Comparison of ENCODE assay signal across 7 cellular contexts in the genomic region with DNA sequence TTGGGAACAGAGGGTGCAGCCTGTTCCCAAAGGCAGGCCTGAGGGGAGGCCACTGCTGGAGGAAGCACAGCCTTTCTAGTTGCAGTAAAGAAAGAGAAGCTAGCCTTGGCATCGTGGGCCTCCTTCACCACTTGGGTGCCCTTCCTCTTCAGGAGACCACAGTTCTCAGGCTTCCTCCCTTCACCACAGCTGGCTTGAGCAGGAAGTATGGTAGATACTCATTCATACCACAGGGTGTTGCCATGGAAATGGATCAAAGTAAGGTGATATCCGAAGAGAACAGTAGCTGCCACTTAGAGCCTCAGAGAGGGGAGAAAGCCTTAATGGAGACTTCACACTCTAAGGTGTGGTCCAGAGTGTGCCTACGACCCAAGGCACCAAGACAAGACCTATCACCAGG.
DNase-seq lines count a peak whose midpoint lies in the region; ATAC-seq and TF ChIP-seq lines count a peak whose summit lies in the region.

No MANE protein-coding gene starts in this region.

- H3K4me1 Mint-ChIP-seq in T-helper 1 cell treated with Interleukin-12 subunit alpha and Interleukin-12 subunit beta and Interleukin-4 antibody, amounts not matched to agents 30 μg/mL and 1 μg/mL, for 36 hours (ENCODE audit: low read depth) = peaks cover 47% of the 10 kb centered on the region

- TF ChIP-seq CTCF in ovary (IDR thresholded peaks at IDR 0.05) = no peak

- intact Hi-C loops in ovary (cut with DNase I) = no loop called here

- H3K27me3 Mint-ChIP-seq in T-helper 1 cell treated with Interleukin-12 subunit alpha and Interleukin-12 subunit beta and Interleukin-4 antibody, amounts not matched to agents 30 μg/mL and 1 μg/mL, for 36 hours (ENCODE audit: low read depth) = no peaks in the 10 kb centered on the region

- no peak for TF ChIP-seq POLR2A in ovary (IDR thresholded peaks at IDR 0.05)

- 83 to 88% (median 87%) methylated on average over 3 of the region's 3 CpGs for WGBS in ovary, 3 donors

- peak overlapping the region; percentile 97 for H3K27ac Mint-ChIP-seq in T-helper 1 cell treated with Interleukin-12 subunit alpha and Interleukin-12 subunit beta and Interleukin-4 antibody, amounts not matched to agents 30 μg/mL and 1 μg/mL, for 36 hours

- DNase-seq in NCI-H1694 (lab: John Stamatoyannopoulos, UW) (no peak), NCI-H510A (lab: John Stamatoyannopoulos, UW) (no peak), ovary (no peak)

- H3K9me3 Mint-ChIP-seq in T-helper 1 cell treated with Interleukin-12 subunit alpha and Interleukin-12 subunit beta and Interleukin-4 antibody, amounts not matched to agents 30 μg/mL and 1 μg/mL, for 36 hours = no peaks in the 10 kb centered on the region

- no peaks in the 10 kb centered on the region for H3K9me3 ChIP-seq in ovary

- ATAC-seq in GM19372 (IDR thresholded peaks at IDR 0.05; ENCODE audit: low read depth, unreplicated experiment) = peak; percentile 54
- ATAC-seq in HG03097 (IDR thresholded peaks at IDR 0.05; ENCODE audit: low FRiP score, unreplicated experiment) = peak; percentile 68
- ATAC-seq in esophagus mucosa = peak; percentile 24

- no peak for TF ChIP-seq EP300 in ovary (IDR thresholded peaks at IDR 0.05)

- H3K36me3 ChIP-seq in ovary = no peaks in the 10 kb centered on the region

- H3K27me3 ChIP-seq in ovary = no peaks in the 10 kb centered on the region

- H3K4me3 ChIP-seq in ovary = no peak overlapping the region

- no peak overlapping the region for H3K27ac ChIP-seq in ovary

- peaks cover 5% of the 10 kb centered on the region for H3K36me3 Mint-ChIP-seq in T-helper 1 cell treated with Interleukin-12 subunit alpha and Interleukin-12 subunit beta and Interleukin-4 antibody, amounts not matched to agents 30 μg/mL and 1 μg/mL, for 36 hours (ENCODE audit: low read depth)

- peak overlapping the region; percentile 82 for H3K4me3 Mint-ChIP-seq in T-helper 1 cell treated with Interleukin-12 subunit alpha and Interleukin-12 subunit beta and Interleukin-4 antibody, amounts not matched to agents 30 μg/mL and 1 μg/mL, for 36 hours

- H3K4me1 ChIP-seq in ovary (ENCODE audit: insufficient read depth) = peaks cover under 1% of the 10 kb centered on the region
